8 cellular contexts compared by ENCODE assay signal in genomic region chr17:21034350-21035235, GRCh38. TPM values are rescaled to one million over a fixed set of nuclear protein-coding genes. Genes with fewer than 3 reads are reported as not detected.
DNase-seq lines count a peak whose midpoint lies in the region; ATAC-seq and TF ChIP-seq lines count a peak whose summit lies in the region.

No MANE protein-coding gene starts in this region.

- POLR2A ChIA-PET in AG04450 (lab: Yijun Ruan, JAX) = interaction anchor here (0.5 to 2.1 kb wide), 3 partner anchors 9 to 1096 kb away, joined by 3 to 11 read pairs (median 5); partner anchors contain the start of gene USP22

- H2BK5ac ChIP-seq in mesendoderm (ENCODE audit: low read length) = no peak overlapping the region

- no peak for TF ChIP-seq CTCF in AG04450 (IDR thresholded peaks at IDR 0.05; ENCODE audit: low read depth, low read length)

- H2BK120ac ChIP-seq in mesendoderm (ENCODE audit: low read depth, low read length) = no peak overlapping the region

- H4K8ac ChIP-seq in mesendoderm (ENCODE audit: low read depth, low read length) = no peak overlapping the region

- H4K5ac ChIP-seq in mesendoderm (ENCODE audit: low read length) = no peak overlapping the region

- no peak overlapping the region for H3K18ac ChIP-seq in mesendoderm (ENCODE audit: low read length)

- peak overlapping the region; percentile 22 for H3K4me2 ChIP-seq in mesendoderm (ENCODE audit: low read length)

- H3K27me3 ChIP-seq in AG04450 (ENCODE audit: control insufficient read depth, insufficient read depth, low read length) = no peaks in the 10 kb centered on the region
- no peaks in the 10 kb centered on the region for H3K27me3 ChIP-seq in mesendoderm (ENCODE audit: insufficient read depth, low read length, poor library complexity)

- peaks cover 22% of the 10 kb centered on the region for H3K4me1 ChIP-seq in mesendoderm (ENCODE audit: control insufficient read depth, low read depth, low read length)

- DNase-seq in AG04450 (ENCODE audit: low read depth, low spot score) (no peak), KBM-7 (peak; percentile 68), amniotic epithelial cell (ENCODE audit: low read depth) (peak; percentile 76), mesendoderm (peak; percentile 43), NCI-H2227 treated with DMSO at 0.1 percent for 48 hours (lab: John Stamatoyannopoulos, UW) (no peak), SHP77 treated with DMSO at 0.1 percent for 48 hours (lab: John Stamatoyannopoulos, UW) (no peak), NCI-H524 treated with DMSO at 0.1 percent for 48 hours (lab: John Stamatoyannopoulos, UW) (no peak)

- no peak overlapping the region for H3K9ac ChIP-seq in mesendoderm (ENCODE audit: low read length)

- WGBS in mesendoderm (ENCODE audit: extremely low coverage, insufficient coverage, low lambda C conversion rate) = no CpG with 5 or more reads among the region's 13 CpGs

- peak; percentile 54 for ATAC-seq in GM19397 (IDR thresholded peaks at IDR 0.05; ENCODE audit: unreplicated experiment)

- no peaks in the 10 kb centered on the region for H3K79me1 ChIP-seq in mesendoderm (ENCODE audit: low read length)

- in situ Hi-C loops in KBM-7 (cut with MboI; ENCODE audit: low pct_unique_long_range_greater_than_20kb, low sequenced_read_pairs) = no loop called here

- no peak overlapping the region for H3K27ac ChIP-seq in AG04450 (ENCODE audit: low read depth, low read length)
- H3K27ac ChIP-seq in mesendoderm (ENCODE audit: low read depth, low read length) = no peak overlapping the region

- CTCF ChIA-PET in AG04450 (lab: Charles Lee) = interaction anchor here (0.9 to 1.0 kb wide), 2 partner anchors 9 to 41 kb away, joined by 3 to 5 read pairs; no protein-coding TSS in a partner anchor

- no peak overlapping the region for H2BK15ac ChIP-seq in mesendoderm (replicated peaks; ENCODE audit: low read depth)

- peaks cover 6% of the 10 kb centered on the region for H3K36me3 ChIP-seq in mesendoderm (ENCODE audit: control insufficient read depth, insufficient read depth, low read length)

- H3K79me2 ChIP-seq in mesendoderm (ENCODE audit: control insufficient read depth, insufficient read depth, low read length) = peaks cover 96% of the 10 kb centered on the region

- no peak overlapping the region for H2AK5ac ChIP-seq in mesendoderm (ENCODE audit: low read length)

- H3K4me3 ChIP-seq in AG04450 (ENCODE audit: low read depth, low read length) (peak overlapping the region; percentile 27), mesendoderm (ENCODE audit: low read length) (no peak overlapping the region)

- no peaks in the 10 kb centered on the region for H3K9me3 ChIP-seq in AG04450 (ENCODE audit: control insufficient read depth, insufficient read depth, low read length)

- no peak overlapping the region for H3K4ac ChIP-seq in mesendoderm (ENCODE audit: low read depth, low read length)

- H3K56ac ChIP-seq in mesendoderm (ENCODE audit: low read length) = peak overlapping the region; percentile 35

- H3K23ac ChIP-seq in mesendoderm (ENCODE audit: low read length) = no peak overlapping the region

RNA-seq across cellular contexts. Expression of gene USP22, which starts 8.2 kb away (rescaled TPM):
- polyA plus RNA-seq in AG04450 (2011; rRNA removed) = 288 and 295 TPM in 2 replicates
- 272 and 340 TPM in 2 replicates for polyA minus RNA-seq in AG04450 (2011; rRNA and poly(A)+ RNA removed)
- 221 TPM for polyA plus RNA-seq in mesendoderm (2013, experiment 1 of 2)
- polyA plus RNA-seq in mesendoderm (2013, experiment 2 of 2) = 204 TPM

Comparison
In these comparisons a context has a peak if more than half of its experiments do, and no peak if none do; other contexts are left out.
1. DNase-seq: peak in KBM-7 (single experiment), amniotic epithelial cell (single experiment) and mesendoderm (single experiment); none in AG04450 (single experiment), NCI-H2227 treated with DMSO at 0.1 percent for 48 hours (single experiment), SHP77 treated with DMSO at 0.1 percent for 48 hours (single experiment) and NCI-H524 treated with DMSO at 0.1 percent for 48 hours (single experiment).